In the genomic region with DNA sequence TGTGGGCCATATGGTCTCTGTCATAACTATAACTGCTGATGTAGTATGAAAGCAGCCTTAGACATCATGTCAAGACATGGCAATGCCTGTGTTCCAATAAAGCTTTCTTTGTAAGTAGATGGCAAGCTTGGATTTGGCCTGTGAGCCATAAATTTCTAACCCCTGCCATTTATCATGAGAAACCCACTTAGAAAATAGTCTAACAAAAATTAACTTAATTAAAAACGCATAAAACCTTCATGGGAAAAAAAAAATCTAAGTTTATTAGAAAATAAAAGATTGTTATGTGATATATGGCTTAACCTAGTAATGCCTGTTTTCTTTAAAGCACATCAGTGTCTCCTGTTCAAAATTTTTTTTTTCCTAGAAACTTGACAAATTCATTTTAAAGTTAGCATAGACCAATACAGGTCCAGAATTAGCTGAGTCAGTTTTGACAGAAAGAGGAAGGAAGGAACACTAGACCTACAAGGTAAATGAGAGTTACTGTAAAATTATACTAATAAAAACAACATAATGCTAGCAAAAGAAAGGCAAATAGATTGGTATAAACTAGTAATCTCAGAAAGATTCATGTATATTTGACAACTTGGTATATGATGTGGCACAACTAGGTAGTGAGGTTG, we compare ENCODE assay signal across 1 cellular context.
TF ChIP-seq lines count a peak whose summit lies in the region.

No MANE protein-coding gene starts in this region.

TF ChIP-seq in SK-N-SH treated with all-trans-retinoic acid at 6 μM for 48 hours, 23 proteins besides CTCF, POLR2A, EP300 and RAD21 (continued from another document):
- TF ChIP-seq, protein P1, sequence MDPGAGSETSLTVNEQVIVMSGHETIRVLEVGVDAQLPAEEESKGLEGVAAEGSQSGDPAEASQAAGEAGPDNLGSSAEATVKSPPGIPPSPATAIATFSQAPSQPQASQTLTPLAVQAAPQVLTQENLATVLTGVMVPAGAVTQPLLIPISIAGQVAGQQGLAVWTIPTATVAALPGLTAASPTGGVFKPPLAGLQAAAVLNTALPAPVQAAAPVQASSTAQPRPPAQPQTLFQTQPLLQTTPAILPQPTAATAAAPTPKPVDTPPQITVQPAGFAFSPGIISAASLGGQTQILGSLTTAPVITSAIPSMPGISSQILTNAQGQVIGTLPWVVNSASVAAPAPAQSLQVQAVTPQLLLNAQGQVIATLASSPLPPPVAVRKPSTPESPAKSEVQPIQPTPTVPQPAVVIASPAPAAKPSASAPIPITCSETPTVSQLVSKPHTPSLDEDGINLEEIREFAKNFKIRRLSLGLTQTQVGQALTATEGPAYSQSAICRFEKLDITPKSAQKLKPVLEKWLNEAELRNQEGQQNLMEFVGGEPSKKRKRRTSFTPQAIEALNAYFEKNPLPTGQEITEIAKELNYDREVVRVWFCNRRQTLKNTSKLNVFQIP (CRISPR knock-in tag; IDR thresholded peaks at IDR 0.05; ENCODE audit: borderline replicate concordance, low read depth), result peak; percentile 95; the same call in 1 of the 2 replicates
- TF ChIP-seq, protein P2, sequence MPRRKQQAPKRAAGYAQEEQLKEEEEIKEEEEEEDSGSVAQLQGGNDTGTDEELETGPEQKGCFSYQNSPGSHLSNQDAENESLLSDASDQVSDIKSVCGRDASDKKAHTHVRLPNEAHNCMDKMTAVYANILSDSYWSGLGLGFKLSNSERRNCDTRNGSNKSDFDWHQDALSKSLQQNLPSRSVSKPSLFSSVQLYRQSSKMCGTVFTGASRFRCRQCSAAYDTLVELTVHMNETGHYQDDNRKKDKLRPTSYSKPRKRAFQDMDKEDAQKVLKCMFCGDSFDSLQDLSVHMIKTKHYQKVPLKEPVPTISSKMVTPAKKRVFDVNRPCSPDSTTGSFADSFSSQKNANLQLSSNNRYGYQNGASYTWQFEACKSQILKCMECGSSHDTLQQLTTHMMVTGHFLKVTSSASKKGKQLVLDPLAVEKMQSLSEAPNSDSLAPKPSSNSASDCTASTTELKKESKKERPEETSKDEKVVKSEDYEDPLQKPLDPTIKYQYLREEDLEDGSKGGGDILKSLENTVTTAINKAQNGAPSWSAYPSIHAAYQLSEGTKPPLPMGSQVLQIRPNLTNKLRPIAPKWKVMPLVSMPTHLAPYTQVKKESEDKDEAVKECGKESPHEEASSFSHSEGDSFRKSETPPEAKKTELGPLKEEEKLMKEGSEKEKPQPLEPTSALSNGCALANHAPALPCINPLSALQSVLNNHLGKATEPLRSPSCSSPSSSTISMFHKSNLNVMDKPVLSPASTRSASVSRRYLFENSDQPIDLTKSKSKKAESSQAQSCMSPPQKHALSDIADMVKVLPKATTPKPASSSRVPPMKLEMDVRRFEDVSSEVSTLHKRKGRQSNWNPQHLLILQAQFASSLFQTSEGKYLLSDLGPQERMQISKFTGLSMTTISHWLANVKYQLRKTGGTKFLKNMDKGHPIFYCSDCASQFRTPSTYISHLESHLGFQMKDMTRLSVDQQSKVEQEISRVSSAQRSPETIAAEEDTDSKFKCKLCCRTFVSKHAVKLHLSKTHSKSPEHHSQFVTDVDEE (CRISPR knock-in tag; IDR thresholded peaks at IDR 0.05), result no peak
- 0 out of 2 replicates have a peak, but pooled peaks have one; percentile 60 for TF ChIP-seq ESRRG (CRISPR knock-in tag; IDR thresholded peaks at IDR 0.05)
- TF ChIP-seq ZNF565 (CRISPR knock-in tag; conservative IDR thresholded peaks at IDR 0.05; ENCODE audit: low read depth), result 0 out of 2 replicates have a peak, but pooled peaks have one; percentile 59
- no peak for TF ChIP-seq SNAI2 (CRISPR knock-in tag; IDR thresholded peaks at IDR 0.05)
- TF ChIP-seq, protein P3, sequence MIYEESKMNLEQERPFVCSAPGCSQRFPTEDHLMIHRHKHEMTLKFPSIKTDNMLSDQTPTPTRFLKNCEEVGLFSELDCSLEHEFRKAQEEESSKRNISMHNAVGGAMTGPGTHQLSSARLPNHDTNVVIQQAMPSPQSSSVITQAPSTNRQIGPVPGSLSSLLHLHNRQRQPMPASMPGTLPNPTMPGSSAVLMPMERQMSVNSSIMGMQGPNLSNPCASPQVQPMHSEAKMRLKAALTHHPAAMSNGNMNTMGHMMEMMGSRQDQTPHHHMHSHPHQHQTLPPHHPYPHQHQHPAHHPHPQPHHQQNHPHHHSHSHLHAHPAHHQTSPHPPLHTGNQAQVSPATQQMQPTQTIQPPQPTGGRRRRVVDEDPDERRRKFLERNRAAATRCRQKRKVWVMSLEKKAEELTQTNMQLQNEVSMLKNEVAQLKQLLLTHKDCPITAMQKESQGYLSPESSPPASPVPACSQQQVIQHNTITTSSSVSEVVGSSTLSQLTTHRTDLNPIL (CRISPR knock-in tag; IDR thresholded peaks at IDR 0.05; ENCODE audit: low read depth), result peak; percentile 93
- peak; percentile 94 for TF ChIP-seq ZC3H10 (CRISPR knock-in tag; IDR thresholded peaks at IDR 0.05)
- TF ChIP-seq CSDC2 (CRISPR knock-in tag; IDR thresholded peaks at IDR 0.05), result no peak
- peak; percentile 59; the same call in 1 of the 2 replicates for TF ChIP-seq TCF4 (CRISPR knock-in tag; IDR thresholded peaks at IDR 0.05; ENCODE audit: borderline replicate concordance)
- TF ChIP-seq PPARA (CRISPR knock-in tag; IDR thresholded peaks at IDR 0.05; ENCODE audit: borderline replicate concordance), result no peak
TF ChIP-seq in SK-N-SH treated with all-trans-retinoic acid at 6 μM for 48 hours: peak in this region for 13.
